ENCODE assay signal across 21 cellular contexts in the genomic region with DNA sequence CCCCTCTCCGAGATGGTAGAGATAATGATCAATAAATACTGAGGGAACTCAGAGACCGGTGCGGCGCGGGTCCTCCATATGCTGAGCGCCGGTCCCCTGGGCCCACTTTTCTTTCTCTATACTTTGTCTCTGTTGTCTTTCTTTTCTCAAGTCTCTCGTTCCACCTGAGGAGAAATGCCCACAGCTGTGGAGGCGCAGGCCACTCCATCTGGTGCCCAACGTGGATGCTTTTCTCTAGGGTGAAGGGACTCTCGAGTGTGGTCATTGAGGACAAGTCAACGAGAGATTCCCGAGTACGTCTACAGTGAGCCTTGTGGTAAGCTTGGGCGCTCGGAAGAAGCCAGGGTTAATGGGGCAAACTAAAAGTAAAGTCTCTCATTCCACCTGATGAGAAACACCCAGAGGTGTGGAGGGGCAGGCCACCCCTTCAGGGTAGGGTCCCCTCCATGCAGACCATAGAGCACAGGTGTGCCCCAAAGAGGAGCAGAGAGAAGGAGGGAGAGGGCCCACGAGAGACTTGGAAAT. TPM values are rescaled to one million over a fixed set of nuclear protein-coding genes. Genes with fewer than 3 reads are reported as not detected.
A peak's percentile ranks its signal among the peaks of the same experiment; 100 is the strongest.
DNase-seq lines count a peak whose midpoint lies in the region; ATAC-seq, FAIRE-seq and TF ChIP-seq lines count a peak whose summit lies in the region.
"Had no signal": no experiment of that assay in that cellular context is flagged by ENCODE, and none has a peak within 500 bp of the region (broad histone marks: within the 10 kb centered on the region; RNA-seq: fewer than 3 reads in every experiment).

No MANE protein-coding gene starts in this region.

- H3K79me2 ChIP-seq in H1 (ENCODE audit: control insufficient read depth in 1 of 2, insufficient read depth in 2 of 2, low read length in 2 of 2): no peaks in the 10 kb centered on the region

- POLR2A ChIA-PET in H1 (lab: Charles Lee; ENCODE audit: partially characterized antibody): no interaction called here

- H3K27me3 ChIP-seq in cardiac muscle cell (no peaks in the 10 kb centered on the region), heart right ventricle (peaks cover 0 to 3% (median 0%) of the 10 kb centered on the region in 7 donors), H1 (replicated peaks in 1 of 4; ENCODE audit: control insufficient read depth in 3 of 4, extremely low read depth in 1 of 4, insufficient read depth in 3 of 4, low read length in 3 of 4) (peaks cover 0 to 7% (median 4%) of the 10 kb centered on the region in 4 experiments; a peak in 3 of 7 replicates), mucosa of rectum (ENCODE audit: control insufficient read depth in 2 of 2, insufficient read depth in 2 of 2, low read length in 2 of 2) (no peaks in the 10 kb centered on the region), aorta (ENCODE audit: control insufficient read depth in 1 of 2, insufficient read depth in 2 of 2, low read length in 1 of 2) (no peaks in the 10 kb centered on the region), esophagus muscularis mucosa (no peaks in the 10 kb centered on the region)
- H3K27me3 ChIP-seq: ascending aorta, right atrium auricular region had no signal

- H2BK20ac ChIP-seq in H1 (ENCODE audit: low read length): peak overlapping the region; percentile 99; the same call in 1 of the 2 replicates

- no peak for FAIRE-seq in H1 (lab: Jason Lieb, UNC)

- no peak for TF ChIP-seq RAD21 in H1 (IDR thresholded peaks at IDR 0.05 in 1 of 2, conservative IDR thresholded peaks at IDR 0.05 in 1 of 2; ENCODE audit: low read depth in 2 of 2, low read length in 2 of 2)

- H3K23me2 ChIP-seq in H1 (ENCODE audit: low read depth, low read length): peaks cover 5% of the 10 kb centered on the region

- no peak overlapping the region for H3K14ac ChIP-seq in H1 (ENCODE audit: insufficient read length)

- 89 to 90% methylated on average over 17 of the region's 17 CpGs for WGBS in heart right ventricle, 2 donors
- 64% methylated on average over 15 of the region's 17 CpGs; no CpG with 5 or more reads in 1 of the 2 experiments for WGBS in H1 (ENCODE audit: extremely low coverage in 1 of 2, insufficient coverage in 1 of 2, insufficient read length in 1 of 2, insufficient replicate concordance in 2 of 2, low coverage in 1 of 2, low lambda C conversion rate in 2 of 2, missing lambda C conversion rate in 1 of 2), 2 experiments
- WGBS in aorta, 2 donors: 92 to 93% methylated on average over 17 of the region's 17 CpGs
- WGBS in esophagus muscularis mucosa: 89% methylated on average over 17 of the region's 17 CpGs

- H3K56ac ChIP-seq in H1 (replicated peaks; ENCODE audit: insufficient read length, low read depth, low read length): no peak overlapping the region

- H3K18ac ChIP-seq in H1 (ENCODE audit: extremely low read depth, low read length): peak overlapping the region; percentile 96

- CTCF ChIA-PET in H1 (lab: Charles Lee; ENCODE audit: partially characterized antibody): interaction anchor here (1.3 kb wide), 1 partner anchor 9 kb away, joined by 3 read pairs; no protein-coding TSS in a partner anchor

- H3K4me2 ChIP-seq in H1 (ENCODE audit: insufficient read depth in 1 of 2, low read depth in 2 of 2, low read length in 2 of 2): peak overlapping the region; percentile 25 to 44

- peak overlapping the region; percentile 95 for H2BK12ac ChIP-seq in H1 (ENCODE audit: low read depth, low read length)

- H3K4me3 ChIP-seq in cardiac muscle cell (no peak overlapping the region), heart right ventricle (no peak overlapping the region), H1 (ENCODE audit: extremely low read depth in 1 of 4, insufficient read depth in 2 of 4, low read depth in 3 of 4, low read length in 4 of 4) (peak overlapping the region in 1 of 4 experiments; percentile 11; a peak in 1 of 8 replicates), mucosa of rectum (ENCODE audit: low read length in 2 of 2) (no peak overlapping the region), aorta (ENCODE audit: low read length in 2 of 2) (no peak overlapping the region), esophagus muscularis mucosa (no peak overlapping the region)
- H3K4me3 ChIP-seq: ascending aorta, HAP-1, left ventricle myocardium inferior, right atrium auricular region, SJCRH30 had no signal

- peak overlapping the region; percentile 70 for H4K5ac ChIP-seq in H1 (ENCODE audit: insufficient read length, low read depth, low read length)

- intact Hi-C loops in heart right ventricle (cut with DNase I) (loop anchor here in 7 of 10 donors (5.0 to 10.0 kb wide), 9 partner anchors 132 to 580 kb away; no protein-coding TSS in a partner anchor), aorta (cut with DNase I) (loop anchor here in 1 of 2 donors (10.0 kb wide), 2 partner anchors 132 to 362 kb away; no protein-coding TSS in a partner anchor), esophagus muscularis mucosa (cut with DNase I) (loop anchor here (5.0 to 10.0 kb wide), 2 partner anchors 102 to 135 kb away; no protein-coding TSS in a partner anchor)

- H3K9me3 ChIP-seq in cardiac muscle cell (ENCODE audit: low read depth) (no peaks in the 10 kb centered on the region), heart right ventricle (no peaks in the 10 kb centered on the region), H1 (ENCODE audit: insufficient read depth in 2 of 2, low read depth in 1 of 2, low read length in 1 of 2) (no peaks in the 10 kb centered on the region), mucosa of rectum (ENCODE audit: control insufficient read depth in 2 of 2, low read length in 2 of 2) (no peaks in the 10 kb centered on the region), aorta (ENCODE audit: control insufficient read depth, low read length) (no peaks in the 10 kb centered on the region), esophagus muscularis mucosa (no peaks in the 10 kb centered on the region)
- H3K9me3 ChIP-seq: ascending aorta, HAP-1, left ventricle myocardium inferior, right atrium auricular region, SJCRH30 had no signal

- no peak for TF ChIP-seq CTCF in cardiac muscle cell (IDR thresholded peaks at IDR 0.05; ENCODE audit: low read depth, low read length)
- TF ChIP-seq CTCF in heart right ventricle (IDR thresholded peaks at IDR 0.05): no peak
- no peak for TF ChIP-seq CTCF in H1 (IDR thresholded peaks at IDR 0.05; ENCODE audit: control extremely low read depth in 1 of 3, insufficient read depth in 1 of 3, low read depth in 1 of 3, low read length in 3 of 3)
- no peak for TF ChIP-seq CTCF in esophagus muscularis mucosa (IDR thresholded peaks at IDR 0.05)

- DNase-seq in cardiac muscle cell (ENCODE audit: low read depth in 1 of 2, low spot score in 1 of 2) (no peak), heart right ventricle (no peak), H1 (ENCODE audit: low read depth in 1 of 2, low spot score in 2 of 2) (no peak), aorta (peak; percentile 15 to 31), EL (no peak), DMS53 (lab: John Stamatoyannopoulos, UW) (no peak), esophagus muscularis mucosa (ENCODE audit: extremely low spot score) (no peak)
- DNase-seq: cortex of kidney; IMR-90; left ventricle myocardium inferior; NCI-H1105 treated with DMSO at 0.1 percent for 48 hours; NCI-H2227 treated with DMSO at 0.1 percent for 48 hours; SJCRH30; stimulated activated CD4-positive, alpha-beta T cell treated with anti-CD3 and anti-CD28 coated beads, Interleukin-2, amount 100 ng/mL, for 48 hours had no signal

- no peaks in the 10 kb centered on the region for H4K20me1 ChIP-seq in H1 (replicated peaks in 1 of 2; ENCODE audit: control insufficient read depth in 1 of 2, insufficient read depth in 2 of 2, low read length in 2 of 2)

- peak overlapping the region; percentile 95 for H3K27ac ChIP-seq in cardiac muscle cell
- no peak overlapping the region for H3K27ac ChIP-seq in heart right ventricle
- no peak overlapping the region for H3K27ac ChIP-seq in H1 (ENCODE audit: low read depth, low read length)
- peak overlapping the region; percentile 28 to 78 for H3K27ac ChIP-seq in mucosa of rectum (ENCODE audit: low read depth in 2 of 2, low read length in 2 of 2)
- no peak overlapping the region for H3K27ac ChIP-seq in aorta (ENCODE audit: low read depth in 1 of 2, low read length in 2 of 2)
- no peak overlapping the region for H3K27ac ChIP-seq in esophagus muscularis mucosa (replicated peaks in 1 of 4)
- H3K27ac ChIP-seq: ascending aorta, left ventricle myocardium inferior, right atrium auricular region, SJCRH30 had no signal

- no peaks in the 10 kb centered on the region for H3K79me1 ChIP-seq in H1 (ENCODE audit: low read depth, low read length)

- TF ChIP-seq EP300 in H1 (IDR thresholded peaks at IDR 0.05; ENCODE audit: borderline replicate concordance in 1 of 2, low read depth in 2 of 2, low read length in 2 of 2) (no peak), esophagus muscularis mucosa (IDR thresholded peaks at IDR 0.05) (no peak)

- H2BK120ac ChIP-seq in H1 (replicated peaks; ENCODE audit: low read depth, low read length): peak overlapping the region; percentile 75

- H4K8ac ChIP-seq in H1 (ENCODE audit: extremely low read depth, insufficient read depth, low read length): no peak overlapping the region

- H3K9ac ChIP-seq in H1 (replicated peaks in 1 of 4; ENCODE audit: extremely low read depth in 1 of 4, low read depth in 3 of 4, low read length in 3 of 4) (0 out of 7 replicates have a peak overlapping the region, but pooled peaks of 1 of the 4 experiments have one; percentile 25), mucosa of rectum (ENCODE audit: low read depth in 1 of 2, low read length in 2 of 2) (no peak overlapping the region)

- H3K36me3 ChIP-seq in cardiac muscle cell (no peaks in the 10 kb centered on the region), heart right ventricle (no peaks in the 10 kb centered on the region), H1 (ENCODE audit: control insufficient read depth in 2 of 4, insufficient read depth in 4 of 4, low read length in 3 of 4) (no peaks in the 10 kb centered on the region), mucosa of rectum (ENCODE audit: control insufficient read depth in 2 of 2, insufficient read depth in 2 of 2, low read length in 2 of 2) (no peaks in the 10 kb centered on the region), aorta (ENCODE audit: control insufficient read depth in 1 of 2, insufficient read depth in 2 of 2, low read length in 1 of 2) (no peaks in the 10 kb centered on the region), esophagus muscularis mucosa (no peaks in the 10 kb centered on the region)
- H3K36me3 ChIP-seq: ascending aorta, HAP-1, left ventricle myocardium inferior, right atrium auricular region, SJCRH30 had no signal

- H2AFZ ChIP-seq in H1 (ENCODE audit: low read length): no peak overlapping the region; the same call in 1 of the 2 replicates

- 0 out of 2 replicates have a peak overlapping the region, but pooled peaks have one; percentile 93 for H2AK5ac ChIP-seq in H1 (ENCODE audit: low read depth, low read length)

- TF ChIP-seq POLR2A in H1 (IDR thresholded peaks at IDR 0.05; ENCODE audit: control extremely low read depth in 1 of 2, low read depth in 2 of 2, low read length in 2 of 2) (no peak), esophagus muscularis mucosa (IDR thresholded peaks at IDR 0.05; ENCODE audit: low read depth) (no peak)

- H3K4ac ChIP-seq in H1 (replicated peaks; ENCODE audit: insufficient read length, low read depth, low read length): peak overlapping the region; percentile 8

- no peak for ATAC-seq in heart right ventricle
- no peak for ATAC-seq in aorta (ENCODE audit: low FRiP score)
- ATAC-seq: natural killer cell had no signal

- H3K4me1 ChIP-seq in cardiac muscle cell (ENCODE audit: low read depth): peaks cover 56% of the 10 kb centered on the region
- H3K4me1 ChIP-seq in heart right ventricle: peaks cover 0 to 18% (median 0%) of the 10 kb centered on the region in 9 donors
- H3K4me1 ChIP-seq in H1 (replicated peaks in 1 of 4; ENCODE audit: control insufficient read depth in 3 of 4, insufficient read depth in 4 of 4, low read length in 3 of 4): peaks cover 20 to 55% (median 36%) of the 10 kb centered on the region in 4 experiments
- peaks cover 22 to 45% of the 10 kb centered on the region in 2 donors for H3K4me1 ChIP-seq in mucosa of rectum (ENCODE audit: control insufficient read depth in 2 of 2, insufficient read depth in 2 of 2, low read length in 2 of 2)
- no peaks in the 10 kb centered on the region for H3K4me1 ChIP-seq in aorta (ENCODE audit: control insufficient read depth in 1 of 2, insufficient read depth in 2 of 2, low read length in 2 of 2)
- peaks cover 5 to 28% (median 15%) of the 10 kb centered on the region in 4 donors for H3K4me1 ChIP-seq in esophagus muscularis mucosa
- H3K4me1 ChIP-seq: ascending aorta, right atrium auricular region had no signal

- H2BK15ac ChIP-seq in H1 (ENCODE audit: low read length): peak overlapping the region; percentile 81; the same call in 1 of the 2 replicates

- no peak overlapping the region for H3K23ac ChIP-seq in H1 (ENCODE audit: insufficient read length)

- peak overlapping the region; percentile 92; the same call in 1 of the 2 replicates for H2BK5ac ChIP-seq in H1 (ENCODE audit: low read depth, low read length)

- H4K91ac ChIP-seq in H1 (replicated peaks; ENCODE audit: insufficient read length, low read length): peak overlapping the region; percentile 13

RNA-seq across cellular contexts. Expression of gene IGLL1, which starts 43.2 kb away (rescaled TPM):
- not detected in 2 replicates for total RNA-seq in cardiac muscle cell
- polyA plus RNA-seq in cardiac muscle cell: not detected in 2 replicates
- not detected for total RNA-seq in heart right ventricle
- polyA plus RNA-seq in heart right ventricle: not detected
- total RNA-seq in H1 (2021; fragmentation: NEBNext Ultra II Directional; extraction: Animal tissue kit (Norgen Biotek cat#: 25700)): not detected in 2 replicates
- not detected in 2 replicates for polyA plus RNA-seq in H1 (2011; rRNA removed)
- polyA plus RNA-seq in H1 (2011; cell fraction: cytosol; rRNA removed): not detected
- 0.21 TPM for polyA plus RNA-seq in H1 (2011; cell fraction: nucleus; rRNA removed)
- not detected in 4 replicates for polyA plus RNA-seq in H1 (2012, experiment 1 of 2)
- not detected for polyA plus RNA-seq in H1 (2012, experiment 2 of 2)
- polyA plus RNA-seq in H1 (2013, experiment 1 of 2): not detected
- polyA plus RNA-seq in H1 (2013, experiment 2 of 2): not detected
- not detected in 2 replicates for polyA minus RNA-seq in H1 (2011; rRNA and poly(A)+ RNA removed)
- not detected for polyA minus RNA-seq in H1 (2011; cell fraction: cytosol; rRNA and poly(A)+ RNA removed)
- polyA minus RNA-seq in H1 (2011; cell fraction: nucleus; rRNA and poly(A)+ RNA removed): not detected
- total RNA-seq in aorta: not detected
- not detected for polyA plus RNA-seq in aorta
- not detected for total RNA-seq in esophagus muscularis mucosa
- total RNA-seq: activated T-helper 1 cell treated with anti-CD3 and anti-CD28 coated beads, Interleukin-12 subunit alpha, Interleukin-12 subunit beta, Interleukin-2, Interleukin-4 antibody, amounts not matched to agents 30 ng/mL and 10 ng/mL and 1 ng/mL, durations not matched to agents 14 hours and 24 hours and 36 hours; ascending aorta; IMR-90; left ventricle myocardium inferior; natural killer cell; right atrium auricular region had no signal
- polyA plus RNA-seq: esophagus, IMR-90 had no signal

Comparison
In these comparisons a context has a peak if more than half of its experiments do, and no peak if none do; other contexts are left out.
1. H3K27ac ChIP-seq: peak in cardiac muscle cell (single experiment) and mucosa of rectum (2 of 2); none in heart right ventricle (0 of 10), H1 (single experiment), aorta (0 of 2) and esophagus muscularis mucosa (0 of 4).
2. DNase-seq: peak in aorta (2 of 2); none in cardiac muscle cell (0 of 2), heart right ventricle (0 of 2), H1 (0 of 2), EL (single experiment), DMS53 (single experiment) and esophagus muscularis mucosa (single experiment).